Comparison of ENCODE assay signal across 9 cellular contexts in genomic region chr9:120916573-120916972, GRCh38. TPM values are rescaled to one million over a fixed set of nuclear protein-coding genes. Genes with fewer than 3 reads are reported as not detected.
A peak's percentile ranks its signal among the peaks of the same experiment; 100 is the strongest.
DNase-seq lines count a peak whose midpoint lies in the region; ATAC-seq, FAIRE-seq and TF ChIP-seq lines count a peak whose summit lies in the region.
"Had no signal": no experiment of that assay in that cellular context is flagged by ENCODE, and none has a peak within 500 bp of the region (broad histone marks: within the 10 kb centered on the region; RNA-seq: fewer than 3 reads in every experiment).

No MANE protein-coding gene starts in this region.

- H3K9ac ChIP-seq in K562 (ENCODE audit: insufficient read depth in 1 of 2, low read depth in 2 of 2, low read length in 2 of 2): no peak overlapping the region

- H3K36me3 Mint-ChIP-seq in activated CD4-positive, alpha-beta T cell treated with anti-CD3 and anti-CD28 coated beads, Interleukin-2, amount 10 ng/mL, durations not matched to agents 24 days and 14 days (ENCODE audit: low read depth): peaks cover 93% of the 10 kb centered on the region

- H3K4me3 Mint-ChIP-seq in activated CD4-positive, alpha-beta T cell treated with anti-CD3 and anti-CD28 coated beads, Interleukin-2, amount 10 ng/mL, durations not matched to agents 24 days and 14 days: peak overlapping the region; percentile 72
- H3K4me3 Mint-ChIP-seq: CD14-positive monocyte had no signal

- H3K4me2 ChIP-seq in K562 (ENCODE audit: insufficient read depth, low read length): no peak overlapping the region

- no peak for TF ChIP-seq POLR2A in K562 (conservative IDR thresholded peaks at IDR 0.05)

- no peak for DNase-seq in activated CD4-positive, alpha-beta T cell treated with anti-CD3 and anti-CD28 coated beads, Interleukin-2, amount 10 ng/mL, durations not matched to agents 24 days and 14 days
- no peak for DNase-seq in activated CD4-positive, alpha-beta T cell treated with anti-CD3 and anti-CD28 coated beads for 48 hours
- DNase-seq in K562 (ENCODE audit: extremely low read depth in 1 of 4, low spot score in 3 of 4) (no peak), left kidney (ENCODE audit: low read depth, low spot score) (peak; percentile 63), tibial artery (peak; percentile 86 to 94), middle frontal gyrus (ENCODE audit: extremely low spot score, low spot score) (no peak), NCI-H2171 (lab: John Stamatoyannopoulos, UW) (no peak)

- no peaks in the 10 kb centered on the region for H3K9me1 ChIP-seq in K562 (ENCODE audit: control insufficient read depth, insufficient read depth, low read length)

- peak overlapping the region; percentile 78 for H3K27ac Mint-ChIP-seq in activated CD4-positive, alpha-beta T cell treated with anti-CD3 and anti-CD28 coated beads, Interleukin-2, amount 10 ng/mL, durations not matched to agents 24 days and 14 days

- WGBS in K562 (ENCODE audit: insufficient coverage, low coverage, missing lambda C conversion rate): 22% methylated on average over 3 of the region's 3 CpGs

- ATAC-seq in K562 (no peak), GM19035 (IDR thresholded peaks at IDR 0.05; ENCODE audit: unreplicated experiment) (no peak)

- in situ Hi-C loops in K562 (cut with MboI): no loop called here

- peaks cover 74% of the 10 kb centered on the region for H3K4me1 Mint-ChIP-seq in activated CD4-positive, alpha-beta T cell treated with anti-CD3 and anti-CD28 coated beads, Interleukin-2, amount 10 ng/mL, durations not matched to agents 24 days and 14 days

- H3K4me1 ChIP-seq in K562 (replicated peaks in 1 of 2; ENCODE audit: control insufficient read depth in 2 of 2, insufficient read depth in 2 of 2, low read length in 2 of 2) (peaks cover 24 to 34% of the 10 kb centered on the region in 2 experiments; a peak in 4 of 5 replicates), tibial artery (peaks cover 8 to 79% (median 61%) of the 10 kb centered on the region in 4 donors)

- H3K36me3 ChIP-seq in K562 (ENCODE audit: control insufficient read depth, insufficient read depth, low read length): no peaks in the 10 kb centered on the region
- peaks cover 11 to 18% (median 16%) of the 10 kb centered on the region in 3 donors for H3K36me3 ChIP-seq in tibial artery

- no TSS peak for BruUV-seq in K562 (replicated peaks; lab: Mats Ljungman, UMichigan)

- H3K27ac ChIP-seq in K562 (ENCODE audit: extremely low read depth, low read depth, low read length) (no peak overlapping the region), tibial artery (peak overlapping the region; percentile 94)

- no peaks in the 10 kb centered on the region for H3K9me3 Mint-ChIP-seq in activated CD4-positive, alpha-beta T cell treated with anti-CD3 and anti-CD28 coated beads, Interleukin-2, amount 10 ng/mL, durations not matched to agents 24 days and 14 days

- H3K9me3 ChIP-seq in K562 (replicated peaks; ENCODE audit: control insufficient read depth, insufficient read depth, low read depth, low read length): no peaks in the 10 kb centered on the region
- H3K9me3 ChIP-seq in tibial artery: no peaks in the 10 kb centered on the region

- POLR2A ChIA-PET in K562 (lab: Yijun Ruan, JAX): interaction anchor here (0.6 to 1.4 kb wide), 2 partner anchors 9 to 13 kb away, joined by 3 to 4 read pairs; no protein-coding TSS in a partner anchor

- no peak for TF ChIP-seq RAD21 in K562 (CRISPR knock-in tag; conservative IDR thresholded peaks at IDR 0.05 in 1 of 2, IDR thresholded peaks at IDR 0.05 in 1 of 2)

- H2AFZ ChIP-seq in K562 (ENCODE audit: low read depth, low read length): peak overlapping the region; percentile 56; the same call in 1 of the 2 replicates

- no peak for FAIRE-seq in K562 (lab: Jason Lieb, UNC)

- CTCF ChIA-PET in K562 (lab: Yijun Ruan, JAX; ENCODE audit: low intra/inter-chr PET ratio): interaction anchor here (1.2 kb wide), 1 partner anchor 20 kb away, joined by 3 read pairs; no protein-coding TSS in a partner anchor

- H3K79me2 ChIP-seq in K562 (ENCODE audit: control insufficient read depth, insufficient read depth, low read length): no peaks in the 10 kb centered on the region

- no peaks in the 10 kb centered on the region for H3K27me3 ChIP-seq in K562 (ENCODE audit: control insufficient read depth in 2 of 2, insufficient read depth in 2 of 2, low read length in 2 of 2)
- no peaks in the 10 kb centered on the region for H3K27me3 ChIP-seq in tibial artery

- no peak for TF ChIP-seq EP300 in K562 (IDR thresholded peaks at IDR 0.05; ENCODE audit: low read length)

- H3K27me3 Mint-ChIP-seq in activated CD4-positive, alpha-beta T cell treated with anti-CD3 and anti-CD28 coated beads, Interleukin-2, amount 10 ng/mL, durations not matched to agents 24 days and 14 days: no peaks in the 10 kb centered on the region

- peak in 1 of 3 experiments; percentile 6; a peak in 1 of 6 replicates for TF ChIP-seq CTCF in K562 (IDR thresholded peaks at IDR 0.05 in 2 of 3, conservative IDR thresholded peaks at IDR 0.05 in 1 of 3; ENCODE audit: insufficient read depth in 2 of 3, low read depth in 1 of 3, low read length in 3 of 3)
- peak in 1 of 2 experiments; percentile 32 for TF ChIP-seq CTCF in tibial artery (IDR thresholded peaks at IDR 0.05)

- H3K4me3 ChIP-seq in K562 (no peak overlapping the region), tibial artery (no peak overlapping the region)

- intact Hi-C loops in activated CD4-positive, alpha-beta T cell treated with anti-CD3 and anti-CD28 coated beads, Interleukin-2, amount 10 ng/mL, durations not matched to agents 24 days and 14 days (cut with micrococcal nuclease): loop anchor here (1.0 kb wide), 1 partner anchor 9 kb away; no protein-coding TSS in a partner anchor
- intact Hi-C loops in K562 (cut with micrococcal nuclease): no loop called here
- intact Hi-C loops in tibial artery (cut with DNase I; ENCODE audit: low total_unique reads): no loop called here

- H4K20me1 ChIP-seq in K562 (replicated peaks; ENCODE audit: control insufficient read depth, insufficient read depth, low read length): no peaks in the 10 kb centered on the region

TF ChIP-seq in K562, 482 proteins besides CTCF, POLR2A, EP300 and RAD21:
- no peak for TF ChIP-seq MYBL2 (IDR thresholded peaks at IDR 0.05; ENCODE audit: low read depth)
- no peak for TF ChIP-seq MYBL2 (CRISPR knock-in tag; IDR thresholded peaks at IDR 0.05; ENCODE audit: borderline replicate concordance)
- no peak for TF ChIP-seq PCBP2 (IDR thresholded peaks at IDR 0.05; ENCODE audit: low read depth, low read length, poor library complexity, severe bottlenecking)
- no peak for TF ChIP-seq FOXM1 (IDR thresholded peaks at IDR 0.05; ENCODE audit: low read depth)
- TF ChIP-seq FOXM1 (CRISPR knock-in tag; IDR thresholded peaks at IDR 0.05; ENCODE audit: low read depth): no peak
- TF ChIP-seq PCBP1 (IDR thresholded peaks at IDR 0.05; ENCODE audit: low read depth, low read length, poor library complexity, severe bottlenecking): no peak
- no peak for TF ChIP-seq CREM (IDR thresholded peaks at IDR 0.05; ENCODE audit: low read depth)
- TF ChIP-seq FOXA3 (CRISPR knock-in tag; conservative IDR thresholded peaks at IDR 0.05 in 1 of 2, IDR thresholded peaks at IDR 0.05 in 1 of 2): no peak

RNA-seq across cellular contexts. Expression of gene TRAF1, which starts 10.0 kb away (rescaled TPM):
- 164 and 166 TPM in 2 replicates for total RNA-seq in activated CD4-positive, alpha-beta T cell treated with anti-CD3 and anti-CD28 coated beads, Interleukin-2, amount 10 ng/mL, durations not matched to agents 24 days and 14 days
- total RNA-seq in K562 (2011; cell fraction: chromatin; rRNA removed; ENCODE audit: low replicate concordance): 2.6 and 5.9 TPM in 2 replicates
- total RNA-seq in K562 (2011; cell fraction: nucleolus; rRNA removed): 3.0 and 4.3 TPM in 2 replicates
- 2.1 and 2.3 TPM in 2 replicates for total RNA-seq in K562 (2011; cell fraction: nucleoplasm; rRNA removed)
- total RNA-seq in K562 (2014; rRNA removed) (not detected in 2 replicates), K562 (2014; rRNA removed; fragmentation: Illumina TruSeq; extraction: Trizol) (0.04 TPM in 1 of 2 replicates, not detected in the other), K562 (2015; rRNA removed; fragmentation: Illumina TruSeq; extraction: Trizol) (0.04 TPM in 1 of 2 replicates, not detected in the other), K562 (2021) (0.38 and 0.47 TPM in 2 replicates)
- polyA plus RNA-seq in K562 (2011; rRNA removed) (0.37 and 1.1 TPM in 2 replicates), K562 (2014; fragmentation: Illumina TruSeq; extraction: Trizol) (0.06 and 0.12 TPM in 2 replicates), K562 (2014; fragmentation: Nextera tagmentation; extraction: Ambion mirVana) (under 1 TPM in 1 of 2 experiments, not detected in 1; 0.01 TPM), K562 (2014; rRNA removed) (0.01 and 0.03 TPM in 2 replicates)
- polyA plus RNA-seq in K562 (2011; cell fraction: cytosol; rRNA removed): 0.29 and 1.3 TPM in 2 replicates
- 0.18 and 1.4 TPM in 2 replicates for polyA plus RNA-seq in K562 (2011; cell fraction: nucleus; rRNA removed)
- polyA plus RNA-seq in K562 (2012): 0.13 and 0.18 TPM in 2 replicates
- 1.3 and 3.1 TPM in 2 replicates for polyA minus RNA-seq in K562 (2011; rRNA and poly(A)+ RNA removed)
- polyA minus RNA-seq in K562 (2011; cell fraction: cytosol; rRNA and poly(A)+ RNA removed): 0.76 TPM in 1 of 2 replicates, not detected in the other
- 0.89 and 2.3 TPM in 2 replicates for polyA minus RNA-seq in K562 (2011; cell fraction: nucleus; rRNA and poly(A)+ RNA removed)

RNA-seq across cellular contexts. Expression of gene PHF19, which starts 39.6 kb away (rescaled TPM):
- 132 and 144 TPM in 2 replicates for total RNA-seq in activated CD4-positive, alpha-beta T cell treated with anti-CD3 and anti-CD28 coated beads, Interleukin-2, amount 10 ng/mL, durations not matched to agents 24 days and 14 days
- 622 and 1,187 TPM in 2 replicates for total RNA-seq in K562 (2011; cell fraction: chromatin; rRNA removed; ENCODE audit: low replicate concordance)
- total RNA-seq in K562 (2011; cell fraction: nucleolus; rRNA removed): 570 and 625 TPM in 2 replicates
- total RNA-seq in K562 (2011; cell fraction: nucleoplasm; rRNA removed): 592 and 663 TPM in 2 replicates
- 255 and 312 TPM in 2 replicates for total RNA-seq in K562 (2014; rRNA removed)
- total RNA-seq in K562 (2014; rRNA removed; fragmentation: Illumina TruSeq; extraction: Trizol): 191 and 211 TPM in 2 replicates
- total RNA-seq in K562 (2015; rRNA removed; fragmentation: Illumina TruSeq; extraction: Trizol): 240 and 241 TPM in 2 replicates
- 372 and 373 TPM in 2 replicates for total RNA-seq in K562 (2021)
- polyA plus RNA-seq in K562 (2011; rRNA removed): 403 and 414 TPM in 2 replicates
- 475 and 721 TPM in 2 replicates for polyA plus RNA-seq in K562 (2011; cell fraction: cytosol; rRNA removed)
- 1,109 and 1,436 TPM in 2 replicates for polyA plus RNA-seq in K562 (2011; cell fraction: nucleus; rRNA removed)
- polyA plus RNA-seq in K562 (2012): 275 and 342 TPM in 2 replicates
- 292 and 365 TPM in 2 replicates for polyA plus RNA-seq in K562 (2014; fragmentation: Illumina TruSeq; extraction: Trizol)
- polyA plus RNA-seq in K562 (2014; fragmentation: Nextera tagmentation; extraction: Ambion mirVana): 100 to 1,000 TPM in 1 of 2 experiments, 10 to 100 TPM in 1; 95.8 to 140 TPM
- 312 TPM in 2 replicates for polyA plus RNA-seq in K562 (2014; rRNA removed)
- 333 and 440 TPM in 2 replicates for polyA minus RNA-seq in K562 (2011; rRNA and poly(A)+ RNA removed)
- polyA minus RNA-seq in K562 (2011; cell fraction: cytosol; rRNA and poly(A)+ RNA removed): 286 and 300 TPM in 2 replicates
- 297 and 330 TPM in 2 replicates for polyA minus RNA-seq in K562 (2011; cell fraction: nucleus; rRNA and poly(A)+ RNA removed)

Comparison
In these comparisons a context has a peak if more than half of its experiments do, and no peak if none do; other contexts are left out.
1. DNase-seq: peak in left kidney (single experiment) and tibial artery (2 of 2); none in activated CD4-positive, alpha-beta T cell treated with anti-CD3 and anti-CD28 coated beads, Interleukin-2, amount 10 ng/mL, durations not matched to agents 24 days and 14 days (single experiment), activated CD4-positive, alpha-beta T cell treated with anti-CD3 and anti-CD28 coated beads for 48 hours (single experiment), K562 (0 of 4), middle frontal gyrus (single experiment) and NCI-H2171 (single experiment).
2. RNA of gene TRAF1, which starts 10.0 kb away (total RNA-seq): 164 to 166 TPM in activated CD4-positive, alpha-beta T cell treated with anti-CD3 and anti-CD28 coated beads, Interleukin-2, amount 10 ng/mL, durations not matched to agents 24 days and 14 days; 0.04 to 5.9 TPM in K562; every median in the first group is over 10 times any median in the second.